ENCODE assay signal across 19 cellular contexts in the genomic region with DNA sequence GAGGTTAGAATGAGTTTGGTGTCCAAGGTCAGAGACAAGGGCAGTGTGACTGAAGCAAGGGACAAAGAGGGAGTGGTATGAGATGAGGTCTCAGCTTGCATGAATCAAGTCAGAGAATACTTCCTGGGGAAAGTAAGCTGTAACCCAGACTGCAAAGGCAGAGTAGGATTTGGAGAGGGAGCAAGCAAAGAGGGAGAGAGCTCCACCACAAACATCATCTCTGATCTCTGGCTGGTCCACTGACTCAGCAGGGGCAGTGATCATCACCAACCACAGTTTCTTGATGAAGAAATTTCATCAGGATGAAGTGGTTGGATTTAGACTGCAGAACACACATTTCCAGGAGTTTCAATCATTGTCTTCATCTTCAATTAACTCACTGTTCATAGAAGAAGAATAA.
"Had no signal": no experiment of that assay in that cellular context is flagged by ENCODE, and none has a peak within 500 bp of the region (broad histone marks: within the 10 kb centered on the region; RNA-seq: fewer than 3 reads in every experiment).

No MANE protein-coding gene starts in this region.

- H3K36me3 ChIP-seq: esophagus muscularis mucosa, gastrocnemius medialis, heart right ventricle, tibial artery, upper lobe of right lung had no signal

- H3K27ac ChIP-seq: epithelial cell of prostate, esophagus muscularis mucosa, gastrocnemius medialis, heart right ventricle, tibial artery, upper lobe of right lung had no signal

- DNase-seq: effector memory CD8-positive, alpha-beta T cell; gastrocnemius medialis; heart right ventricle; hypothalamus; mucosa of descending colon; naive thymus-derived CD8-positive, alpha-beta T cell; posterior cingulate gyrus; right cardiac atrium; stimulated activated CD4-positive, alpha-beta T cell treated with anti-CD3 and anti-CD28 coated beads, Interleukin-2, amount 100 ng/mL, for 48 hours; stimulated activated CD8-positive, alpha-beta memory T cell treated with anti-CD3 and anti-CD28 coated beads, Interleukin-4, amount 100 ng/mL, for 48 hours; stimulated activated naive CD8-positive, alpha-beta T cell treated with anti-CD3 and anti-CD28 coated beads, Interleukin-15, Interleukin-2, amounts not matched to agents 100 U/mL and 50 U/mL, for 24 hours; tibial artery; upper lobe of right lung had no signal

- H3K4me1 Mint-ChIP-seq: naive thymus-derived CD8-positive, alpha-beta T cell; stimulated activated effector memory CD8-positive, alpha-beta T cell treated with anti-CD3 and anti-CD28 coated beads, Interleukin-12 subunit alpha, Interleukin-12 subunit beta, amount 100 ng/mL, for 72 hours had no signal

- ATAC-seq: effector memory CD8-positive, alpha-beta T cell; gastrocnemius medialis; heart right ventricle; left lobe of liver; mucosa of descending colon; naive thymus-derived CD8-positive, alpha-beta T cell; right cardiac atrium; stimulated activated effector memory CD8-positive, alpha-beta T cell treated with anti-CD3 and anti-CD28 coated beads, Interleukin-12 subunit alpha, Interleukin-12 subunit beta, amount 100 ng/mL, for 72 hours; stimulated activated naive CD8-positive, alpha-beta T cell treated with anti-CD3 and anti-CD28 coated beads, Interleukin-15, Interleukin-2, amounts not matched to agents 100 U/mL and 50 U/mL, for 24 hours; upper lobe of right lung had no signal

- H3K9me3 Mint-ChIP-seq: dendritic cell treated with granulocyte-macrophage colony-stimulating factor and Interleukin-4, amounts not matched to agents 40 ng/mL and 50 ng/mL, for 4 days; effector memory CD8-positive, alpha-beta T cell; naive thymus-derived CD8-positive, alpha-beta T cell; stimulated activated effector memory CD8-positive, alpha-beta T cell treated with anti-CD3 and anti-CD28 coated beads, Interleukin-12 subunit alpha, Interleukin-12 subunit beta, amount 100 ng/mL, for 72 hours had no signal

- H3K36me3 Mint-ChIP-seq: naive thymus-derived CD8-positive, alpha-beta T cell; stimulated activated effector memory CD8-positive, alpha-beta T cell treated with anti-CD3 and anti-CD28 coated beads, Interleukin-12 subunit alpha, Interleukin-12 subunit beta, amount 100 ng/mL, for 72 hours had no signal

- H3K4me2 ChIP-seq: smooth muscle cell had no signal

- H3K4me3 Mint-ChIP-seq: dendritic cell treated with granulocyte-macrophage colony-stimulating factor and Interleukin-4, amounts not matched to agents 40 ng/mL and 50 ng/mL, for 4 days; effector memory CD8-positive, alpha-beta T cell; stimulated activated effector memory CD8-positive, alpha-beta T cell treated with anti-CD3 and anti-CD28 coated beads, Interleukin-12 subunit alpha, Interleukin-12 subunit beta, amount 100 ng/mL, for 72 hours had no signal

- H3K9me3 ChIP-seq: esophagus muscularis mucosa, gastrocnemius medialis, heart right ventricle, mucosa of descending colon, tibial artery, upper lobe of right lung had no signal

- H3K4me1 ChIP-seq: gastrocnemius medialis, tibial artery, upper lobe of right lung had no signal

- H3K27ac Mint-ChIP-seq: dendritic cell treated with granulocyte-macrophage colony-stimulating factor and Interleukin-4, amounts not matched to agents 40 ng/mL and 50 ng/mL, for 4 days; effector memory CD8-positive, alpha-beta T cell; naive thymus-derived CD8-positive, alpha-beta T cell; stimulated activated effector memory CD8-positive, alpha-beta T cell treated with anti-CD3 and anti-CD28 coated beads, Interleukin-12 subunit alpha, Interleukin-12 subunit beta, amount 100 ng/mL, for 72 hours had no signal

- H3K4me3 ChIP-seq: esophagus muscularis mucosa, gastrocnemius medialis, heart right ventricle, mucosa of descending colon, smooth muscle cell, tibial artery, upper lobe of right lung had no signal
